In genomic region chr4:83257811-83258210, GRCh38 we compare ENCODE assay signal across 2 cellular contexts.
TF ChIP-seq lines count a peak whose summit lies in the region.

No MANE protein-coding gene starts in this region.

TF ChIP-seq in A549, 52 proteins besides CTCF, POLR2A, EP300 and RAD21 (continued from another document):
- TF ChIP-seq E2F6 (IDR thresholded peaks at IDR 0.05; ENCODE audit: borderline replicate concordance, low read depth) (no peak), RCOR1 (IDR thresholded peaks at IDR 0.05; ENCODE audit: low read depth, low read length) (no peak), SMC3 (IDR thresholded peaks at IDR 0.05) (no peak), TFCP2L1 (CRISPR knock-in tag; IDR thresholded peaks at IDR 0.05) (no peak), MAZ (IDR thresholded peaks at IDR 0.05; ENCODE audit: borderline replicate concordance, low read depth, low read length) (no peak), PHF8 (IDR thresholded peaks at IDR 0.05; ENCODE audit: borderline replicate concordance, low read depth) (no peak), RFX5 (IDR thresholded peaks at IDR 0.05) (no peak)

TF ChIP-seq in endothelial cell of umbilical vein, 7 proteins besides CTCF, POLR2A, EP300 and RAD21 (continued from another document):
- no peak for TF ChIP-seq POLR2AphosphoS5 (IDR thresholded peaks at IDR 0.05; ENCODE audit: insufficient read depth, low read depth, low read length)
